ENCODE assay signal across 11 cellular contexts in genomic region chr14:54219281-54220121, GRCh38.
DNase-seq lines count a peak whose midpoint lies in the region; ATAC-seq and TF ChIP-seq lines count a peak whose summit lies in the region.
"Had no signal": no experiment of that assay in that cellular context is flagged by ENCODE, and none has a peak within 500 bp of the region (broad histone marks: within the 10 kb centered on the region; RNA-seq: fewer than 3 reads in every experiment).

No MANE protein-coding gene starts in this region.

- ATAC-seq in WTC11 (peak; percentile 78), left ventricle myocardium superior (peak; percentile 28), HG03442 (IDR thresholded peaks at IDR 0.05; ENCODE audit: unreplicated experiment) (no peak), GM18907 (IDR thresholded peaks at IDR 0.05; ENCODE audit: unreplicated experiment) (no peak)
- ATAC-seq: CD8-positive, alpha-beta T cell had no signal

- H3K4me1 ChIP-seq in ovary (ENCODE audit: insufficient read depth): peaks cover 2% of the 10 kb centered on the region

- H3K36me3 Mint-ChIP-seq in WTC11: no peaks in the 10 kb centered on the region
- H3K36me3 Mint-ChIP-seq: CD8-positive, alpha-beta T cell had no signal

- no peaks in the 10 kb centered on the region for H3K36me3 ChIP-seq in ovary

- POLR2A ChIA-PET in AG04450 (lab: Yijun Ruan, JAX): no interaction called here
- POLR2A ChIA-PET in WTC11 (lab: Charles Lee): interaction anchor here (1.3 kb wide), 1 partner anchor 263 kb away, joined by 3 read pairs; the partner anchor contains the start of gene BMP4

- H3K4me1 Mint-ChIP-seq in WTC11: peaks cover 34% of the 10 kb centered on the region
- H3K4me1 Mint-ChIP-seq: central memory CD8-positive, alpha-beta T cell had no signal

- no peak for DNase-seq in AG04450 (ENCODE audit: low read depth, low spot score)
- DNase-seq in WTC11 (ENCODE audit: low spot score): peak; percentile 65
- DNase-seq in left ventricle myocardium superior: no peak
- DNase-seq in ovary: no peak
- no peak for DNase-seq in effector CD8-positive, alpha-beta T cell (lab: John Stamatoyannopoulos, UW)
- DNase-seq in NCI-H69 (lab: John Stamatoyannopoulos, UW): no peak
- DNase-seq: CD8-positive, alpha-beta T cell; NCI-H446 treated with DMSO at 0.1 percent for 48 hours had no signal

- no peaks in the 10 kb centered on the region for H3K9me3 Mint-ChIP-seq in WTC11
- H3K9me3 Mint-ChIP-seq: CD8-positive, alpha-beta T cell; central memory CD8-positive, alpha-beta T cell had no signal

- H3K27ac ChIP-seq in AG04450 (ENCODE audit: low read depth, low read length): no peak overlapping the region
- H3K27ac ChIP-seq in ovary: no peak overlapping the region

- peaks cover 24% of the 10 kb centered on the region for H3K27me3 ChIP-seq in AG04450 (ENCODE audit: control insufficient read depth, insufficient read depth, low read length)
- H3K27me3 ChIP-seq in ovary: no peaks in the 10 kb centered on the region

- no peak for TF ChIP-seq POLR2A in ovary (IDR thresholded peaks at IDR 0.05)

- 66 to 73% (median 70%) methylated on average over 37 of the region's 37 CpGs for whole genome bisulfite sequencing in ovary, 3 donors

- TF ChIP-seq CTCF in AG04450 (IDR thresholded peaks at IDR 0.05; ENCODE audit: low read depth, low read length): no peak
- TF ChIP-seq CTCF in WTC11 (IDR thresholded peaks at IDR 0.05): no peak
- TF ChIP-seq CTCF in ovary (IDR thresholded peaks at IDR 0.05): no peak

- CTCF ChIA-PET in AG04450 (lab: Charles Lee) (no interaction called here), WTC11 (lab: Charles Lee) (interaction anchor here (0.5 to 3.7 kb wide), 13 partner anchors 23 to 680 kb away, joined by 3 to 31 read pairs (median 5); partner anchors contain the start of gene BMP4)

- H3K27ac Mint-ChIP-seq in WTC11: no peak overlapping the region
- H3K27ac Mint-ChIP-seq: CD8-positive, alpha-beta T cell had no signal

- peaks cover 64% of the 10 kb centered on the region for H3K27me3 Mint-ChIP-seq in WTC11 (ENCODE audit: low read depth)

- H3K9me3 ChIP-seq in AG04450 (ENCODE audit: control insufficient read depth, insufficient read depth, low read length): no peaks in the 10 kb centered on the region
- H3K9me3 ChIP-seq in ovary: no peaks in the 10 kb centered on the region

- peak overlapping the region; percentile 84 for H3K4me3 Mint-ChIP-seq in WTC11
- H3K4me3 Mint-ChIP-seq: central memory CD8-positive, alpha-beta T cell had no signal

- H3K4me3 ChIP-seq in AG04450 (ENCODE audit: low read depth, low read length): peak overlapping the region; percentile 36; the same call in 1 of the 2 replicates
- peak overlapping the region; percentile 22 for H3K4me3 ChIP-seq in ovary

- no peak for TF ChIP-seq EP300 in ovary (IDR thresholded peaks at IDR 0.05)

- intact Hi-C loops in left ventricle myocardium superior (cut with micrococcal nuclease): no loop called here
- intact Hi-C loops in ovary (cut with DNase I): no loop called here

TF ChIP-seq in WTC11, 78 proteins besides CTCF, POLR2A, EP300 and RAD21:
- TF ChIP-seq ELF4 (CRISPR knock-in tag; IDR thresholded peaks at IDR 0.05; ENCODE audit: low read depth) (no peak), NFE2L1 (CRISPR knock-in tag; IDR thresholded peaks at IDR 0.05) (no peak), USF2 (CRISPR knock-in tag; IDR thresholded peaks at IDR 0.05) (0 out of 2 replicates have a peak, but pooled peaks have one; percentile 14), TEAD1 (CRISPR knock-in tag; IDR thresholded peaks at IDR 0.05) (no peak), SMAD4 (CRISPR knock-in tag; IDR thresholded peaks at IDR 0.05) (no peak), GABPB1 (CRISPR knock-in tag; IDR thresholded peaks at IDR 0.05) (no peak)
TF ChIP-seq in WTC11: peak in this region for 1.

Comparison
In these comparisons a context has a peak if more than half of its experiments do, and no peak if none do; other contexts are left out.
1. ATAC-seq: peak in WTC11 (single experiment) and left ventricle myocardium superior (single experiment); none in HG03442 (single experiment) and GM18907 (single experiment).